In genomic region chr11:74641905-74642304, GRCh38 we compare ENCODE assay signal across 17 cellular contexts. TPM values are rescaled to one million over a fixed set of nuclear protein-coding genes. Genes with fewer than 3 reads are reported as not detected.
DNase-seq lines count a peak whose midpoint lies in the region; ATAC-seq and TF ChIP-seq lines count a peak whose summit lies in the region.
"Had no signal": no experiment of that assay in that cellular context is flagged by ENCODE, and none has a peak within 500 bp of the region (broad histone marks: within the 10 kb centered on the region; RNA-seq: fewer than 3 reads in every experiment).

No MANE protein-coding gene starts in this region.

- ATAC-seq in GM18907 (IDR thresholded peaks at IDR 0.05; ENCODE audit: unreplicated experiment): no peak
- ATAC-seq in HG02870 (IDR thresholded peaks at IDR 0.05; ENCODE audit: unreplicated experiment): no peak
- ATAC-seq: naive thymus-derived CD8-positive, alpha-beta T cell; upper lobe of right lung had no signal

- no peak overlapping the region for H3K18ac ChIP-seq in mesenchymal stem cell (ENCODE audit: low read depth in 1 of 2, low read length in 2 of 2)
- no peak overlapping the region for H3K18ac ChIP-seq in neuronal stem cell (ENCODE audit: low read length)

- no peak overlapping the region for H2AK5ac ChIP-seq in mesenchymal stem cell (ENCODE audit: low read length, severe bottlenecking)
- H2AK5ac ChIP-seq in neuronal stem cell (ENCODE audit: low read depth, low read length): no peak overlapping the region

- TF ChIP-seq CTCF in AG09309 (IDR thresholded peaks at IDR 0.05; ENCODE audit: control insufficient read depth, insufficient read depth, low read depth, low read length, missing control alignments): no peak
- no peak for TF ChIP-seq CTCF in coronary artery (IDR thresholded peaks at IDR 0.05)

- H3K27ac ChIP-seq in mesenchymal stem cell (ENCODE audit: low read length, poor library complexity, severe bottlenecking) (no peak overlapping the region), coronary artery (no peak overlapping the region), neuronal stem cell (replicated peaks; ENCODE audit: low read length) (no peak overlapping the region)
- H3K27ac ChIP-seq: right atrium auricular region, upper lobe of right lung had no signal

- H3K23ac ChIP-seq in mesenchymal stem cell (ENCODE audit: low read length in 2 of 2) (no peak overlapping the region), neuronal stem cell (ENCODE audit: low read depth, low read length, poor library complexity) (no peak overlapping the region)

- no peak overlapping the region for H2BK5ac ChIP-seq in mesenchymal stem cell (ENCODE audit: low read depth, low read length, poor library complexity, severe bottlenecking)
- no peak overlapping the region for H2BK5ac ChIP-seq in neuronal stem cell (ENCODE audit: low read length)

- H3K9ac ChIP-seq in endocrine pancreas (ENCODE audit: control insufficient read depth, insufficient read depth, low read length) (no peak overlapping the region), mesenchymal stem cell (ENCODE audit: low read length) (no peak overlapping the region), neuronal stem cell (ENCODE audit: low read depth, low read length, poor library complexity) (no peak overlapping the region)

- H3K4me3 ChIP-seq in AG09309 (ENCODE audit: control insufficient read depth, low read depth, low read length): no peak overlapping the region
- H3K4me3 ChIP-seq in endocrine pancreas (ENCODE audit: control insufficient read depth, insufficient read depth, low read length): peak overlapping the region; percentile 50
- H3K4me3 ChIP-seq in mesenchymal stem cell (ENCODE audit: insufficient read depth in 1 of 2, low read depth in 1 of 2, low read length in 2 of 2): no peak overlapping the region
- H3K4me3 ChIP-seq in coronary artery: no peak overlapping the region
- no peak overlapping the region for H3K4me3 ChIP-seq in neuronal stem cell (ENCODE audit: low read length in 2 of 2)
- H3K4me3 ChIP-seq: right atrium auricular region, upper lobe of right lung had no signal

- H2BK120ac ChIP-seq in mesenchymal stem cell (ENCODE audit: low read depth, low read length): no peak overlapping the region
- no peak overlapping the region for H2BK120ac ChIP-seq in neuronal stem cell (ENCODE audit: low read depth, low read length)

- H4K8ac ChIP-seq in mesenchymal stem cell (ENCODE audit: low read length) (no peak overlapping the region), neuronal stem cell (ENCODE audit: low read depth, low read length) (no peak overlapping the region)

- H3K27me3 ChIP-seq in endocrine pancreas (ENCODE audit: control insufficient read depth, insufficient read depth, low read length): no peaks in the 10 kb centered on the region
- H3K27me3 ChIP-seq in mesenchymal stem cell (ENCODE audit: control insufficient read depth in 1 of 2, insufficient read depth in 1 of 2, low read length in 2 of 2): no peaks in the 10 kb centered on the region
- no peaks in the 10 kb centered on the region for H3K27me3 ChIP-seq in neuronal stem cell (ENCODE audit: control insufficient read depth in 3 of 3, insufficient read depth in 3 of 3, low read depth in 1 of 3, low read length in 3 of 3)
- H3K27me3 ChIP-seq: right atrium auricular region, upper lobe of right lung had no signal

- H3K79me1 ChIP-seq in mesenchymal stem cell (replicated peaks; ENCODE audit: low read length, poor library complexity, severe bottlenecking) (peaks cover 6% of the 10 kb centered on the region), neuronal stem cell (ENCODE audit: low read depth, low read length) (no peaks in the 10 kb centered on the region)

- no peak overlapping the region for H3K14ac ChIP-seq in mesenchymal stem cell (ENCODE audit: low read length in 2 of 2)
- no peak overlapping the region for H3K14ac ChIP-seq in neuronal stem cell (ENCODE audit: low read length)

- H3K36me3 ChIP-seq in endocrine pancreas (ENCODE audit: control insufficient read depth, insufficient read depth, low read length) (no peaks in the 10 kb centered on the region), mesenchymal stem cell (ENCODE audit: control insufficient read depth in 1 of 2, insufficient read depth in 2 of 2, low read depth in 1 of 2, low read length in 2 of 2) (peaks cover 0 to 20% of the 10 kb centered on the region in 2 experiments), neuronal stem cell (replicated peaks in 1 of 2; ENCODE audit: control insufficient read depth in 2 of 2, insufficient read depth in 2 of 2, low read length in 2 of 2) (peaks cover 8 to 94% of the 10 kb centered on the region in 2 donors)

- H3K9me3 ChIP-seq in endocrine pancreas (ENCODE audit: control insufficient read depth, low read length) (no peaks in the 10 kb centered on the region), mesenchymal stem cell (ENCODE audit: control insufficient read depth, low read length) (no peaks in the 10 kb centered on the region), neuronal stem cell (replicated peaks in 1 of 2; ENCODE audit: control insufficient read depth in 2 of 2, insufficient read depth in 1 of 2, low read depth in 1 of 2, low read length in 2 of 2) (no peaks in the 10 kb centered on the region)
- H3K9me3 ChIP-seq: right atrium auricular region, upper lobe of right lung had no signal

- H2AFZ ChIP-seq in mesenchymal stem cell (ENCODE audit: low read depth, low read length) (no peak overlapping the region), neuronal stem cell (ENCODE audit: low read length) (no peak overlapping the region)

- 93% methylated on average over 4 of the region's 4 CpGs for WGBS in mesenchymal stem cell
- WGBS in neuronal stem cell (ENCODE audit: extremely low coverage in 2 of 2, insufficient read length in 2 of 2, insufficient replicate concordance in 1 of 2), 2 donors: no CpG with 5 or more reads among the region's 4 CpGs

- DNase-seq in AG09309 (ENCODE audit: low read depth) (peak; percentile 40), NCI-H82 treated with DMSO at 0.1 percent for 48 hours (lab: John Stamatoyannopoulos, UW; ENCODE audit: unreplicated experiment) (peak; percentile 37), mesenchymal stem cell (peak; percentile 19), coronary artery (ENCODE audit: low spot score) (no peak), neuronal stem cell (ENCODE audit: low spot score) (no peak)
- DNase-seq: ACHN; activated CD4-positive, alpha-beta T cell treated with anti-CD3 and anti-CD28 coated beads, Interleukin-2, amount 10 ng/mL, durations not matched to agents 7 days and 5 days; activated effector memory CD4-positive, alpha-beta T cell treated with anti-CD3 and anti-CD28 coated beads, Interleukin-2, amount 50 U/mL, for 16 hours; CD4-positive, CD25-positive, alpha-beta regulatory T cell; naive thymus-derived CD8-positive, alpha-beta T cell; RPMI8226; T-helper 2 cell; upper lobe of right lung had no signal

- H2BK15ac ChIP-seq in mesenchymal stem cell (ENCODE audit: low read depth, poor library complexity, severe bottlenecking): no peak overlapping the region
- no peak overlapping the region for H2BK15ac ChIP-seq in neuronal stem cell (ENCODE audit: low read length)

- H3K4me2 ChIP-seq in mesenchymal stem cell (ENCODE audit: low read length, poor library complexity, severe bottlenecking) (no peak overlapping the region), neuronal stem cell (ENCODE audit: insufficient read depth, low read length, poor library complexity, severe bottlenecking) (no peak overlapping the region)

- H3K4me1 ChIP-seq in endocrine pancreas (ENCODE audit: control insufficient read depth, insufficient read depth, low read length): no peaks in the 10 kb centered on the region
- H3K4me1 ChIP-seq in mesenchymal stem cell (ENCODE audit: control insufficient read depth, insufficient read depth, low read depth, low read length): peaks cover under 1% of the 10 kb centered on the region
- H3K4me1 ChIP-seq in neuronal stem cell (ENCODE audit: control insufficient read depth in 2 of 2, insufficient read depth in 1 of 2, low read depth in 1 of 2, low read length in 2 of 2): peaks cover 0 to 7% of the 10 kb centered on the region in 2 donors
- H3K4me1 ChIP-seq: right atrium auricular region, upper lobe of right lung had no signal

- H3K4ac ChIP-seq in mesenchymal stem cell (ENCODE audit: low read depth in 1 of 2, low read length in 2 of 2) (peak overlapping the region in 1 of 2 experiments; percentile 49), neuronal stem cell (ENCODE audit: low read length) (no peak overlapping the region)

- H2BK12ac ChIP-seq in mesenchymal stem cell (ENCODE audit: low read length in 2 of 2): no peak overlapping the region
- no peak overlapping the region for H2BK12ac ChIP-seq in neuronal stem cell (ENCODE audit: low read length)

- no peak overlapping the region for H4K91ac ChIP-seq in mesenchymal stem cell (ENCODE audit: low read length)
- H4K91ac ChIP-seq in neuronal stem cell (ENCODE audit: low read depth, low read length, poor library complexity): no peak overlapping the region

RNA-seq across cellular contexts. Expression of gene POLD3, which starts 49.5 kb away (rescaled TPM):
- polyA plus RNA-seq in mesenchymal stem cell (2013, experiment 1 of 2): 6.4 TPM
- polyA plus RNA-seq in mesenchymal stem cell (2013, experiment 2 of 2): 6.1 TPM
- polyA plus RNA-seq in neuronal stem cell (2013, experiment 1 of 2): 32.8 TPM
- 34.6 TPM for polyA plus RNA-seq in neuronal stem cell (2013, experiment 2 of 2)

Comparison
In these comparisons a context has a peak if more than half of its experiments do, and no peak if none do; other contexts are left out.
1. DNase-seq: peak in AG09309 (single experiment), NCI-H82 treated with DMSO at 0.1 percent for 48 hours (single experiment) and mesenchymal stem cell (single experiment); none in coronary artery (single experiment) and neuronal stem cell (single experiment).